Comparison of ENCODE assay signal across 29 cellular contexts in genomic region chr9:124624735-124624992, GRCh38.
"Had no signal": no experiment of that assay in that cellular context is flagged by ENCODE, and none has a peak within 500 bp of the region (broad histone marks: within the 10 kb centered on the region; RNA-seq: fewer than 3 reads in every experiment).

No MANE protein-coding gene starts in this region.

- DNase-seq: activated CD4-positive, alpha-beta T cell treated with anti-CD3 and anti-CD28 coated beads for 48 hours; activated CD4-positive, alpha-beta T cell treated with anti-CD3 and anti-CD28 coated beads, Interleukin-2, amount 50 U/mL, for 48 hours; activated CD8-positive, alpha-beta memory T cell treated with anti-CD3 and anti-CD28 coated beads for 24 hours; activated gamma-delta T cell treated with Interleukin-2 at 50 U/mL for 16 hours; activated naive CD8-positive, alpha-beta T cell treated with anti-CD3 and anti-CD28 coated beads, Interleukin-2, amount 50 U/mL, for 24 hours; central memory CD4-positive, alpha-beta T cell; effector memory CD4-positive, alpha-beta T cell; erythroblast; foreskin fibroblast; left lung; mucosa of descending colon; nephron progenitor cell; ovary; stimulated activated CD4-positive, alpha-beta T cell treated with anti-CD3 and anti-CD28 coated beads, Interleukin-1b, Interleukin-23, amount 100 ng/mL, for 48 hours; stimulated activated CD4-positive, alpha-beta T cell treated with anti-CD3 and anti-CD28 coated beads, Interleukin-4, amount 100 ng/mL, for 4 hours; stimulated activated CD8-positive, alpha-beta memory T cell treated with anti-CD3 and anti-CD28 coated beads, Interleukin-4, amount 100 ng/mL, for 48 hours; stimulated activated naive CD8-positive, alpha-beta T cell treated with anti-CD3 and anti-CD28 coated beads, Interleukin-15, amount 100 ng/mL, for 72 hours; uterus; WERI-Rb-1 had no signal

- H3K27ac Mint-ChIP-seq: activated naive CD4-positive, alpha-beta T cell treated with anti-CD3 and anti-CD28 coated beads, Interleukin-2, amount 50 U/mL, for 24 hours; activated naive CD8-positive, alpha-beta T cell treated with anti-CD3 and anti-CD28 coated beads, Interleukin-2, amount 50 U/mL, for 24 hours; nephron progenitor cell; stimulated activated memory B cell treated with anti-CD40 and anti-IgM and Interleukin-4, amounts not matched to agents 10 μg/mL and 1 μg/mL and 100 μg/mL, for 72 hours; stimulated activated naive CD8-positive, alpha-beta T cell treated with anti-CD3 and anti-CD28 coated beads, Interleukin-15, amount 100 ng/mL, for 72 hours; type B pancreatic cell had no signal

- H3K4me3 ChIP-seq: breast epithelium, coronary artery, dorsolateral prefrontal cortex, left lung, mucosa of descending colon, ovary, prostate gland, smooth muscle cell, uterus had no signal

- H3K27ac ChIP-seq: breast epithelium, coronary artery, left lung, neutrophil, ovary, prostate gland, uterus, WERI-Rb-1 had no signal

- H3K4me1 Mint-ChIP-seq: activated naive CD4-positive, alpha-beta T cell treated with anti-CD3 and anti-CD28 coated beads, Interleukin-2, amount 50 U/mL, for 24 hours; activated naive CD8-positive, alpha-beta T cell treated with anti-CD3 and anti-CD28 coated beads, Interleukin-2, amount 50 U/mL, for 24 hours; stimulated activated memory B cell treated with anti-CD40 and anti-IgM and Interleukin-4, amounts not matched to agents 10 μg/mL and 1 μg/mL and 100 μg/mL, for 72 hours; stimulated activated naive CD8-positive, alpha-beta T cell treated with anti-CD3 and anti-CD28 coated beads, Interleukin-15, amount 100 ng/mL, for 72 hours had no signal

- H3K4me1 ChIP-seq: breast epithelium, left lung, prostate gland, uterus had no signal

- H3K27me3 Mint-ChIP-seq: stimulated activated memory B cell treated with anti-CD40 and anti-IgM and Interleukin-4, amounts not matched to agents 10 μg/mL and 1 μg/mL and 100 μg/mL, for 72 hours; type B pancreatic cell had no signal

- H3K4me3 Mint-ChIP-seq: activated naive CD4-positive, alpha-beta T cell treated with anti-CD3 and anti-CD28 coated beads, Interleukin-2, amount 50 U/mL, for 24 hours; activated naive CD8-positive, alpha-beta T cell treated with anti-CD3 and anti-CD28 coated beads, Interleukin-2, amount 50 U/mL, for 24 hours; nephron progenitor cell; stimulated activated memory B cell treated with anti-CD40 and anti-IgM and Interleukin-4, amounts not matched to agents 10 μg/mL and 1 μg/mL and 100 μg/mL, for 72 hours; stimulated activated naive CD8-positive, alpha-beta T cell treated with anti-CD3 and anti-CD28 coated beads, Interleukin-15, amount 100 ng/mL, for 72 hours; type B pancreatic cell had no signal

- H3K9me3 Mint-ChIP-seq: activated naive CD4-positive, alpha-beta T cell treated with anti-CD3 and anti-CD28 coated beads, Interleukin-2, amount 50 U/mL, for 24 hours; activated naive CD8-positive, alpha-beta T cell treated with anti-CD3 and anti-CD28 coated beads, Interleukin-2, amount 50 U/mL, for 24 hours; nephron progenitor cell; stimulated activated memory B cell treated with anti-CD40 and anti-IgM and Interleukin-4, amounts not matched to agents 10 μg/mL and 1 μg/mL and 100 μg/mL, for 72 hours; stimulated activated naive CD8-positive, alpha-beta T cell treated with anti-CD3 and anti-CD28 coated beads, Interleukin-15, amount 100 ng/mL, for 72 hours; type B pancreatic cell had no signal

- H3K36me3 Mint-ChIP-seq: activated naive CD4-positive, alpha-beta T cell treated with anti-CD3 and anti-CD28 coated beads, Interleukin-2, amount 50 U/mL, for 24 hours; stimulated activated memory B cell treated with anti-CD40 and anti-IgM and Interleukin-4, amounts not matched to agents 10 μg/mL and 1 μg/mL and 100 μg/mL, for 72 hours; type B pancreatic cell had no signal

- H3K27me3 ChIP-seq: breast epithelium, dorsolateral prefrontal cortex, left lung, neutrophil, ovary, uterus had no signal

- ATAC-seq: activated CD4-positive, CD25-positive, alpha-beta regulatory T cell treated with anti-CD3 and anti-CD28 coated beads, Interleukin-2, amount 50 U/mL, for 24 hours; activated naive CD8-positive, alpha-beta T cell treated with anti-CD3 and anti-CD28 coated beads, Interleukin-2, amount 50 U/mL, for 24 hours; left lung; mucosa of descending colon; stimulated activated memory B cell treated with anti-CD40 and anti-IgM and Interleukin-4, amounts not matched to agents 10 μg/mL and 1 μg/mL and 100 μg/mL, for 72 hours; stimulated activated naive CD8-positive, alpha-beta T cell treated with anti-CD3 and anti-CD28 coated beads, Interleukin-15, amount 100 ng/mL, for 72 hours had no signal

- H3K9me3 ChIP-seq: breast epithelium, left lung, mucosa of descending colon, neutrophil, ovary, prostate gland, uterus had no signal

- H3K36me3 ChIP-seq: breast epithelium, left lung, neutrophil, ovary, prostate gland, uterus had no signal
